Comparison of ENCODE assay signal across 15 cellular contexts in genomic region chr9:137278913-137279711, GRCh38. TPM values are rescaled to one million over a fixed set of nuclear protein-coding genes. Genes with fewer than 3 reads are reported as not detected.
DNase-seq lines count a peak whose midpoint lies in the region; ATAC-seq, FAIRE-seq and TF ChIP-seq lines count a peak whose summit lies in the region.
"Had no signal": no experiment of that assay in that cellular context is flagged by ENCODE, and none has a peak within 500 bp of the region (broad histone marks: within the 10 kb centered on the region; RNA-seq: fewer than 3 reads in every experiment).

No MANE protein-coding gene starts in this region.

- in situ Hi-C loops in HepG2 (cut with HindIII; ENCODE audit: extremely low pct_ligation_motif_present, low pct_unique_long_range_greater_than_20kb), result no loop called here

- H3K27ac ChIP-seq in SK-N-SH (ENCODE audit: low read depth in 2 of 2, low read length in 1 of 2) (no peak overlapping the region), HepG2 (ENCODE audit: extremely low read length, insufficient read depth, low read length) (no peak overlapping the region)
- H3K27ac ChIP-seq: 22Rv1, SJSA1 had no signal

- H3K9me2 ChIP-seq in SK-N-SH, result no peaks in the 10 kb centered on the region

- H3F3A ChIP-seq in SK-N-SH (replicated peaks; ENCODE audit: insufficient read depth), result peaks cover 11% of the 10 kb centered on the region

- no peak for ATAC-seq in SK-N-SH treated with all-trans-retinoic acid at 6 μM for 48 hours
- ATAC-seq in HepG2, result no peak
- no peak for ATAC-seq in naive thymus-derived CD8-positive, alpha-beta T cell

- H3K9me3 ChIP-seq in SK-N-SH, result no peaks in the 10 kb centered on the region
- no peaks in the 10 kb centered on the region for H3K9me3 ChIP-seq in HepG2 (ENCODE audit: low read length)
- H3K9me3 ChIP-seq: SJSA1 had no signal

- H3K36me3 ChIP-seq in SK-N-SH (replicated peaks in 1 of 2; ENCODE audit: control insufficient read depth in 1 of 2, insufficient read depth in 2 of 2, low read length in 1 of 2) (peaks cover 0 to 2% of the 10 kb centered on the region in 2 experiments), bronchial epithelial cell (ENCODE audit: control insufficient read depth, insufficient read depth, low read length) (peaks cover 20% of the 10 kb centered on the region), HepG2 (replicated peaks in 1 of 2; ENCODE audit: control insufficient read depth in 1 of 2, insufficient read depth in 2 of 2, low read length in 2 of 2) (peaks cover 0 to 7% of the 10 kb centered on the region in 2 experiments; a peak in 2 of 5 replicates)

- TF ChIP-seq CTCF in SK-N-SH (IDR thresholded peaks at IDR 0.05) (no peak), bronchial epithelial cell (IDR thresholded peaks at IDR 0.05; ENCODE audit: insufficient read depth, low read length, severe bottlenecking) (no peak), HepG2 (CRISPR knock-in tag; IDR thresholded peaks at IDR 0.05) (no peak), type B pancreatic cell (conservative IDR thresholded peaks at IDR 0.05) (no peak)

- no peaks in the 10 kb centered on the region for H3K9me3 Mint-ChIP-seq in type B pancreatic cell
- no peaks in the 10 kb centered on the region for H3K9me3 Mint-ChIP-seq in naive thymus-derived CD8-positive, alpha-beta T cell
- H3K9me3 Mint-ChIP-seq: natural killer cell treated with Interleukin-12 subunit alpha and Interleukin-12 subunit beta and Interleukin-15 and Interleukin-18, amount 100 ng/mL, for 72 hours had no signal

- H3K4me1 ChIP-seq in SK-N-SH (ENCODE audit: control insufficient read depth in 1 of 2, insufficient read depth in 2 of 2, low read depth in 1 of 2, low read length in 1 of 2), result peaks cover 0 to 8% of the 10 kb centered on the region in 2 experiments; a peak in 2 of 4 replicates
- H3K4me1 ChIP-seq in HepG2 (ENCODE audit: insufficient read depth, low read length), result peaks cover 21% of the 10 kb centered on the region

- no peak overlapping the region for H3K4me3 ChIP-seq in SK-N-SH (ENCODE audit: low read depth in 2 of 2, low read length in 1 of 2)
- H3K4me3 ChIP-seq in bronchial epithelial cell (ENCODE audit: low read depth, low read length), result peak overlapping the region; percentile 82
- peak overlapping the region in 2 of 3 experiments; percentile 87 to 90; a peak in 4 of 6 replicates for H3K4me3 ChIP-seq in HepG2 (replicated peaks in 1 of 3; ENCODE audit: insufficient read depth in 1 of 3, low read depth in 2 of 3, low read length in 3 of 3)

- H2AFZ ChIP-seq in SK-N-SH (ENCODE audit: low read depth) (no peak overlapping the region), HepG2 (ENCODE audit: low read length) (no peak overlapping the region)

- TF ChIP-seq RAD21 in SK-N-SH (IDR thresholded peaks at IDR 0.05; ENCODE audit: low read length) (no peak), HepG2 (CRISPR knock-in tag; IDR thresholded peaks at IDR 0.05) (no peak)

- intact Hi-C loops in HepG2 (cut with micrococcal nuclease; ENCODE audit: unreplicated experiment), result no loop called here

- WGBS in SK-N-SH (ENCODE audit: low lambda C conversion rate), result 98% methylated on average over 75 of the region's 109 CpGs
- 98% methylated on average over 95 of the region's 109 CpGs for WGBS in HepG2 (ENCODE audit: low lambda C conversion rate)

- no peaks in the 10 kb centered on the region for H3K27me3 ChIP-seq in SK-N-SH (ENCODE audit: insufficient read depth)
- no peaks in the 10 kb centered on the region for H3K27me3 ChIP-seq in bronchial epithelial cell (ENCODE audit: control insufficient read depth, insufficient read depth, low read length)
- H3K27me3 ChIP-seq in HepG2 (ENCODE audit: control insufficient read depth in 1 of 2, insufficient read depth in 2 of 2, low read length in 2 of 2), result no peaks in the 10 kb centered on the region; a peak in 1 of 5 replicates
- H3K27me3 ChIP-seq: SJSA1 had no signal

- peak; percentile 19 for DNase-seq in SK-N-SH
- DNase-seq in bronchial epithelial cell (ENCODE audit: low read depth), result no peak
- DNase-seq in HepG2 (ENCODE audit: low spot score), result no peak
- DNase-seq in type B pancreatic cell (ENCODE audit: extremely low spot score, unreplicated experiment), result peak; percentile 66
- no peak for DNase-seq in DMS114 treated with DMSO at 0.1 percent for 48 hours (lab: John Stamatoyannopoulos, UW; ENCODE audit: unreplicated experiment)
- DNase-seq in naive thymus-derived CD8-positive, alpha-beta T cell, result no peak
- no peak for DNase-seq in cerebellum (ENCODE audit: low spot score)
- DNase-seq: DMS153, NCI-H2029, NCI-H82 had no signal

- H3K4me1 Mint-ChIP-seq in type B pancreatic cell (ENCODE audit: unreplicated experiment), result peaks cover 17% of the 10 kb centered on the region
- peaks cover 14 to 32% (median 20%) of the 10 kb centered on the region in 4 donors for H3K4me1 Mint-ChIP-seq in naive thymus-derived CD8-positive, alpha-beta T cell

- POLR2A ChIA-PET in SK-N-SH (lab: Yijun Ruan, JAX) (no interaction called here), HepG2 (lab: Yijun Ruan, JAX) (interaction anchor here (0.6 kb wide), 1 partner anchor 129 kb away, joined by 3 read pairs; no protein-coding TSS in a partner anchor)
- POLR2A ChIA-PET in naive thymus-derived CD8-positive, alpha-beta T cell (lab: Charles Lee), result interaction anchor here (1.5 kb wide), 1 partner anchor 43 kb away, joined by 4 read pairs; no protein-coding TSS in a partner anchor

- H3K4me3 Mint-ChIP-seq in type B pancreatic cell, result no peak overlapping the region
- no peak overlapping the region for H3K4me3 Mint-ChIP-seq in naive thymus-derived CD8-positive, alpha-beta T cell

- H3K4me2 ChIP-seq in SK-N-SH (no peak overlapping the region), HepG2 (ENCODE audit: low read depth, low read length) (peak overlapping the region; percentile 88)

- no peak for TF ChIP-seq POLR2A in HepG2 (IDR thresholded peaks at IDR 0.05; ENCODE audit: insufficient read depth in 1 of 2, low read depth in 2 of 2, low read length in 2 of 2)

- H3K27me3 Mint-ChIP-seq in type B pancreatic cell, result peaks cover 19% of the 10 kb centered on the region
- peaks cover 1 to 46% (median 14%) of the 10 kb centered on the region in 5 donors for H3K27me3 Mint-ChIP-seq in naive thymus-derived CD8-positive, alpha-beta T cell
- H3K27me3 Mint-ChIP-seq: natural killer cell treated with Interleukin-12 subunit alpha and Interleukin-12 subunit beta and Interleukin-15 and Interleukin-18, amount 100 ng/mL, for 72 hours had no signal

- H3K79me2 ChIP-seq in SK-N-SH (ENCODE audit: insufficient read depth) (no peaks in the 10 kb centered on the region), HepG2 (ENCODE audit: insufficient read depth, low read length) (peaks cover 6% of the 10 kb centered on the region)

- CTCF ChIA-PET in SK-N-SH (lab: Yijun Ruan, JAX), result interaction anchor here (0.7 to 1.4 kb wide), 4 partner anchors 14 to 507 kb away, joined by 3 read pairs; partner anchors contain the start of genes EXD3 and NOXA1
- CTCF ChIA-PET in HepG2 (lab: Yijun Ruan, JAX; ENCODE audit: low intra/inter-chr PET ratio, low total read pairs), result no interaction called here

- no peak overlapping the region for H3K9ac ChIP-seq in SK-N-SH
- peak overlapping the region; percentile 82; the same call in 1 of the 2 replicates for H3K9ac ChIP-seq in HepG2 (ENCODE audit: insufficient read depth, low read depth, low read length)

- H4K20me1 ChIP-seq in SK-N-SH (ENCODE audit: insufficient read depth), result no peaks in the 10 kb centered on the region
- H4K20me1 ChIP-seq in HepG2 (ENCODE audit: insufficient read depth, low read length), result no peaks in the 10 kb centered on the region

- H3K36me3 Mint-ChIP-seq in type B pancreatic cell, result no peaks in the 10 kb centered on the region
- peaks cover 0 to 6% (median 0%) of the 10 kb centered on the region in 3 donors for H3K36me3 Mint-ChIP-seq in naive thymus-derived CD8-positive, alpha-beta T cell

- no TSS peak for BruUV-seq in HepG2 (replicated peaks; lab: Mats Ljungman, UMichigan)

- FAIRE-seq in bronchial epithelial cell (lab: Jason Lieb, UNC) (no peak), HepG2 (lab: Jason Lieb, UNC) (no peak)

- no peak overlapping the region for H3K27ac Mint-ChIP-seq in type B pancreatic cell
- no peak overlapping the region for H3K27ac Mint-ChIP-seq in naive thymus-derived CD8-positive, alpha-beta T cell
- H3K27ac Mint-ChIP-seq: natural killer cell treated with Interleukin-12 subunit alpha and Interleukin-12 subunit beta and Interleukin-15 and Interleukin-18, amount 100 ng/mL, for 72 hours had no signal

- no peak for TF ChIP-seq EP300 in SK-N-SH (IDR thresholded peaks at IDR 0.05; ENCODE audit: borderline replicate concordance in 1 of 2, low read depth in 1 of 2, low read length in 1 of 2)
- TF ChIP-seq EP300 in HepG2 (IDR thresholded peaks at IDR 0.05; ENCODE audit: low read depth in 2 of 2, low read length in 2 of 2), result no peak
- TF ChIP-seq EP300 in HepG2 (CRISPR knock-in tag; IDR thresholded peaks at IDR 0.05; ENCODE audit: borderline replicate concordance), result no peak

RNA-seq across cellular contexts. Expression of gene TOR4A, which starts 1.6 kb away (rescaled TPM):
- polyA plus RNA-seq in SK-N-SH (2012; rRNA removed) (0.81 and 0.99 TPM in 2 replicates), HepG2 (2011; rRNA removed) (11.1 and 16.4 TPM in 2 replicates)
- polyA plus RNA-seq in SK-N-SH (2012; cell fraction: cytosol; rRNA removed), result 0.36 and 0.62 TPM in 2 replicates
- polyA plus RNA-seq in SK-N-SH (2012; cell fraction: nucleus; rRNA removed), result 2.2 and 3.4 TPM in 2 replicates
- total RNA-seq in bronchial epithelial cell (18.7 and 25.0 TPM in 2 replicates), HepG2 (2016; rRNA removed; fragmentation: Illumina TruSeq; extraction: Trizol) (7.0 and 14.2 TPM in 2 replicates), type B pancreatic cell (ENCODE audit: low replicate concordance) (2.7 and 4.5 TPM in 2 replicates), cerebellum (0.91 TPM)
- total RNA-seq in HepG2 (2016; cell fraction: cytosol; rRNA removed; fragmentation: Illumina TruSeq; extraction: Trizol; ENCODE audit: low read depth), result 1.3 and 1.5 TPM in 2 replicates
- 6.7 and 14.2 TPM in 2 replicates for total RNA-seq in HepG2 (2016; cell fraction: insoluble cytoplasmic fraction; rRNA removed; fragmentation: Illumina TruSeq; extraction: Trizol)
- total RNA-seq in HepG2 (2016; cell fraction: membrane; rRNA removed; fragmentation: Illumina TruSeq; extraction: Trizol), result 5.1 and 6.1 TPM in 2 replicates
- total RNA-seq in HepG2 (2016; cell fraction: nucleus; rRNA removed; fragmentation: Illumina TruSeq; extraction: Trizol), result 10.4 and 11.5 TPM in 2 replicates
- 14.3 and 20.7 TPM in 2 replicates for polyA plus RNA-seq in HepG2 (2011; cell fraction: cytosol; rRNA removed)
- 17.2 and 18.2 TPM in 2 replicates for polyA plus RNA-seq in HepG2 (2011; cell fraction: nucleus; rRNA removed)
- 6.6 and 10.2 TPM in 2 replicates for polyA plus RNA-seq in HepG2 (2012)
- polyA plus RNA-seq in HepG2 (2016; cell fraction: cytosol; fragmentation: Illumina TruSeq; extraction: Trizol; ENCODE audit: low read depth), result 1.1 and 1.2 TPM in 2 replicates
- polyA plus RNA-seq in HepG2 (2016; cell fraction: insoluble cytoplasmic fraction; fragmentation: Illumina TruSeq; extraction: Trizol; ENCODE audit: low read depth), result 7.9 and 8.2 TPM in 2 replicates
- 3.0 and 3.1 TPM in 2 replicates for polyA plus RNA-seq in HepG2 (2016; cell fraction: membrane; fragmentation: Illumina TruSeq; extraction: Trizol; ENCODE audit: low read depth)
- 20.6 and 20.8 TPM in 2 replicates for polyA plus RNA-seq in HepG2 (2016; cell fraction: nucleus; fragmentation: Illumina TruSeq; extraction: Trizol; ENCODE audit: insufficient read depth, low read depth)
- polyA minus RNA-seq in HepG2 (2011; rRNA and poly(A)+ RNA removed; ENCODE audit: low replicate concordance), result 13.4 and 50.2 TPM in 2 replicates
- polyA minus RNA-seq in HepG2 (2011; cell fraction: cytosol; rRNA and poly(A)+ RNA removed), result 29.6 and 30.9 TPM in 2 replicates
- 6.3 and 7.8 TPM in 2 replicates for polyA minus RNA-seq in HepG2 (2011; cell fraction: nucleus; rRNA and poly(A)+ RNA removed)
- total RNA-seq in naive thymus-derived CD8-positive, alpha-beta T cell, result 1 to 10 TPM in 1 of 2 experiments, under 1 TPM in 1; 0.91 to 1.4 TPM
- under 1 TPM in 2 of 3 donors, not detected in 1; 0.12 to 0.15 TPM for polyA plus RNA-seq in naive thymus-derived CD8-positive, alpha-beta T cell

RNA-seq across cellular contexts. Expression of gene NRARP, which starts 23.0 kb away (rescaled TPM):
- polyA plus RNA-seq in SK-N-SH (2012; rRNA removed) (3.9 and 4.2 TPM in 2 replicates), HepG2 (2011; rRNA removed) (0.46 and 0.73 TPM in 2 replicates)
- polyA plus RNA-seq in SK-N-SH (2012; cell fraction: cytosol; rRNA removed), result 2.9 and 3.4 TPM in 2 replicates
- 5.1 and 6.5 TPM in 2 replicates for polyA plus RNA-seq in SK-N-SH (2012; cell fraction: nucleus; rRNA removed)
- total RNA-seq in bronchial epithelial cell (3.4 and 14.5 TPM in 2 replicates), HepG2 (2016; rRNA removed; fragmentation: Illumina TruSeq; extraction: Trizol) (0.14 and 0.22 TPM in 2 replicates), type B pancreatic cell (ENCODE audit: low replicate concordance) (17.9 and 21.7 TPM in 2 replicates), cerebellum (4.4 TPM)
- total RNA-seq in HepG2 (2016; cell fraction: cytosol; rRNA removed; fragmentation: Illumina TruSeq; extraction: Trizol; ENCODE audit: low read depth), result 0.26 and 0.30 TPM in 2 replicates
- total RNA-seq in HepG2 (2016; cell fraction: insoluble cytoplasmic fraction; rRNA removed; fragmentation: Illumina TruSeq; extraction: Trizol), result 0.19 and 0.35 TPM in 2 replicates
- 0.21 and 0.25 TPM in 2 replicates for total RNA-seq in HepG2 (2016; cell fraction: membrane; rRNA removed; fragmentation: Illumina TruSeq; extraction: Trizol)
- 0.19 and 0.22 TPM in 2 replicates for total RNA-seq in HepG2 (2016; cell fraction: nucleus; rRNA removed; fragmentation: Illumina TruSeq; extraction: Trizol)
- polyA plus RNA-seq in HepG2 (2011; cell fraction: cytosol; rRNA removed), result 0.74 and 1.0 TPM in 2 replicates
- 0.69 and 0.79 TPM in 2 replicates for polyA plus RNA-seq in HepG2 (2011; cell fraction: nucleus; rRNA removed)
- polyA plus RNA-seq in HepG2 (2012), result 0.51 and 0.78 TPM in 2 replicates
- 0.21 and 0.42 TPM in 2 replicates for polyA plus RNA-seq in HepG2 (2016; cell fraction: cytosol; fragmentation: Illumina TruSeq; extraction: Trizol; ENCODE audit: low read depth)
- polyA plus RNA-seq in HepG2 (2016; cell fraction: insoluble cytoplasmic fraction; fragmentation: Illumina TruSeq; extraction: Trizol; ENCODE audit: low read depth), result 0.17 and 0.46 TPM in 2 replicates
- 0.40 and 0.56 TPM in 2 replicates for polyA plus RNA-seq in HepG2 (2016; cell fraction: membrane; fragmentation: Illumina TruSeq; extraction: Trizol; ENCODE audit: low read depth)
- polyA plus RNA-seq in HepG2 (2016; cell fraction: nucleus; fragmentation: Illumina TruSeq; extraction: Trizol; ENCODE audit: insufficient read depth, low read depth), result 0.36 and 0.52 TPM in 2 replicates
- polyA minus RNA-seq in HepG2 (2011; rRNA and poly(A)+ RNA removed; ENCODE audit: low replicate concordance), result 1.0 and 2.0 TPM in 2 replicates
- polyA minus RNA-seq in HepG2 (2011; cell fraction: cytosol; rRNA and poly(A)+ RNA removed), result 0.59 and 0.88 TPM in 2 replicates
- 0.25 TPM in 1 of 2 replicates, not detected in the other for polyA minus RNA-seq in HepG2 (2011; cell fraction: nucleus; rRNA and poly(A)+ RNA removed)
- 1 to 10 TPM; 2.4 to 2.5 TPM for total RNA-seq in naive thymus-derived CD8-positive, alpha-beta T cell
- not detected for polyA plus RNA-seq in naive thymus-derived CD8-positive, alpha-beta T cell
- total RNA-seq: LHCN-M2 had no signal

RNA-seq across cellular contexts. Expression of gene NELFB, which starts 24.0 kb away (rescaled TPM):
- polyA plus RNA-seq in SK-N-SH (2012; rRNA removed) (52.6 and 62.7 TPM in 2 replicates), HepG2 (2011; rRNA removed) (26.5 and 38.0 TPM in 2 replicates)
- 25.6 and 50.6 TPM in 2 replicates for polyA plus RNA-seq in SK-N-SH (2012; cell fraction: cytosol; rRNA removed)
- polyA plus RNA-seq in SK-N-SH (2012; cell fraction: nucleus; rRNA removed), result 57.4 and 62.4 TPM in 2 replicates
- total RNA-seq in bronchial epithelial cell (59.8 and 67.9 TPM in 2 replicates), HepG2 (2016; rRNA removed; fragmentation: Illumina TruSeq; extraction: Trizol) (38.7 and 45.8 TPM in 2 replicates), type B pancreatic cell (ENCODE audit: low replicate concordance) (52.4 and 61.9 TPM in 2 replicates), cerebellum (27.1 TPM)
- 11.1 and 13.7 TPM in 2 replicates for total RNA-seq in HepG2 (2016; cell fraction: cytosol; rRNA removed; fragmentation: Illumina TruSeq; extraction: Trizol; ENCODE audit: low read depth)
- total RNA-seq in HepG2 (2016; cell fraction: insoluble cytoplasmic fraction; rRNA removed; fragmentation: Illumina TruSeq; extraction: Trizol), result 33.9 and 46.1 TPM in 2 replicates
- total RNA-seq in HepG2 (2016; cell fraction: membrane; rRNA removed; fragmentation: Illumina TruSeq; extraction: Trizol), result 31.9 and 34.1 TPM in 2 replicates
- total RNA-seq in HepG2 (2016; cell fraction: nucleus; rRNA removed; fragmentation: Illumina TruSeq; extraction: Trizol), result 19.5 and 22.8 TPM in 2 replicates
- 31.2 and 47.6 TPM in 2 replicates for polyA plus RNA-seq in HepG2 (2011; cell fraction: cytosol; rRNA removed)
- polyA plus RNA-seq in HepG2 (2011; cell fraction: nucleus; rRNA removed), result 58.0 and 66.2 TPM in 2 replicates
- 37.0 and 38.0 TPM in 2 replicates for polyA plus RNA-seq in HepG2 (2012)
- polyA plus RNA-seq in HepG2 (2016; cell fraction: cytosol; fragmentation: Illumina TruSeq; extraction: Trizol; ENCODE audit: low read depth), result 13.2 and 13.7 TPM in 2 replicates
- polyA plus RNA-seq in HepG2 (2016; cell fraction: insoluble cytoplasmic fraction; fragmentation: Illumina TruSeq; extraction: Trizol; ENCODE audit: low read depth), result 38.8 and 48.5 TPM in 2 replicates
- 24.3 and 28.9 TPM in 2 replicates for polyA plus RNA-seq in HepG2 (2016; cell fraction: membrane; fragmentation: Illumina TruSeq; extraction: Trizol; ENCODE audit: low read depth)
- polyA plus RNA-seq in HepG2 (2016; cell fraction: nucleus; fragmentation: Illumina TruSeq; extraction: Trizol; ENCODE audit: insufficient read depth, low read depth), result 40.4 and 45.0 TPM in 2 replicates
- polyA minus RNA-seq in HepG2 (2011; rRNA and poly(A)+ RNA removed; ENCODE audit: low replicate concordance), result 63.2 and 70.3 TPM in 2 replicates
- 28.7 and 31.0 TPM in 2 replicates for polyA minus RNA-seq in HepG2 (2011; cell fraction: cytosol; rRNA and poly(A)+ RNA removed)
- 10.3 and 11.6 TPM in 2 replicates for polyA minus RNA-seq in HepG2 (2011; cell fraction: nucleus; rRNA and poly(A)+ RNA removed)
- total RNA-seq in naive thymus-derived CD8-positive, alpha-beta T cell, result 10 to 100 TPM; 42.4 to 45.9 TPM
- 10 to 100 TPM; 20.4 to 29.7 (median 25.0) TPM for polyA plus RNA-seq in naive thymus-derived CD8-positive, alpha-beta T cell

RNA-seq across cellular contexts. Expression of gene STPG3, which starts 28.0 kb away (rescaled TPM):
- polyA plus RNA-seq in SK-N-SH (2012; rRNA removed) (not detected in 2 replicates), HepG2 (2011; rRNA removed) (not detected in 2 replicates)
- not detected in 2 replicates for polyA plus RNA-seq in SK-N-SH (2012; cell fraction: cytosol; rRNA removed)
- polyA plus RNA-seq in SK-N-SH (2012; cell fraction: nucleus; rRNA removed), result not detected in 2 replicates
- total RNA-seq in bronchial epithelial cell (not detected in 2 replicates), HepG2 (2016; rRNA removed; fragmentation: Illumina TruSeq; extraction: Trizol) (not detected in 2 replicates), type B pancreatic cell (ENCODE audit: low replicate concordance) (0.31 TPM in 1 of 2 replicates, not detected in the other), cerebellum (not detected)
- total RNA-seq in HepG2 (2016; cell fraction: cytosol; rRNA removed; fragmentation: Illumina TruSeq; extraction: Trizol; ENCODE audit: low read depth), result not detected in 2 replicates
- not detected in 2 replicates for total RNA-seq in HepG2 (2016; cell fraction: insoluble cytoplasmic fraction; rRNA removed; fragmentation: Illumina TruSeq; extraction: Trizol)
- not detected in 2 replicates for total RNA-seq in HepG2 (2016; cell fraction: membrane; rRNA removed; fragmentation: Illumina TruSeq; extraction: Trizol)
- not detected in 2 replicates for total RNA-seq in HepG2 (2016; cell fraction: nucleus; rRNA removed; fragmentation: Illumina TruSeq; extraction: Trizol)
- not detected in 2 replicates for polyA plus RNA-seq in HepG2 (2011; cell fraction: cytosol; rRNA removed)
- 0.45 and 0.50 TPM in 2 replicates for polyA plus RNA-seq in HepG2 (2011; cell fraction: nucleus; rRNA removed)
- 0.27 and 0.35 TPM in 2 replicates for polyA plus RNA-seq in HepG2 (2012)
- not detected in 2 replicates for polyA plus RNA-seq in HepG2 (2016; cell fraction: cytosol; fragmentation: Illumina TruSeq; extraction: Trizol; ENCODE audit: low read depth)
- not detected in 2 replicates for polyA plus RNA-seq in HepG2 (2016; cell fraction: insoluble cytoplasmic fraction; fragmentation: Illumina TruSeq; extraction: Trizol; ENCODE audit: low read depth)
- polyA plus RNA-seq in HepG2 (2016; cell fraction: membrane; fragmentation: Illumina TruSeq; extraction: Trizol; ENCODE audit: low read depth), result not detected in 2 replicates
- not detected in 2 replicates for polyA plus RNA-seq in HepG2 (2016; cell fraction: nucleus; fragmentation: Illumina TruSeq; extraction: Trizol; ENCODE audit: insufficient read depth, low read depth)
- polyA minus RNA-seq in HepG2 (2011; rRNA and poly(A)+ RNA removed; ENCODE audit: low replicate concordance), result 0.23 TPM in 1 of 2 replicates, not detected in the other
- not detected in 2 replicates for polyA minus RNA-seq in HepG2 (2011; cell fraction: cytosol; rRNA and poly(A)+ RNA removed)
- polyA minus RNA-seq in HepG2 (2011; cell fraction: nucleus; rRNA and poly(A)+ RNA removed), result not detected in 2 replicates
- not detected for total RNA-seq in naive thymus-derived CD8-positive, alpha-beta T cell
- not detected for polyA plus RNA-seq in naive thymus-derived CD8-positive, alpha-beta T cell
- total RNA-seq: LHCN-M2; natural killer cell treated with Interleukin-12 subunit alpha and Interleukin-12 subunit beta and Interleukin-15 and Interleukin-18, amount 100 ng/mL, for 72 hours; SJSA1 had no signal

RNA-seq across cellular contexts. Expression of gene TUBB4B, which starts 38.0 kb away (rescaled TPM):
- polyA plus RNA-seq in SK-N-SH (2012; rRNA removed) (415 and 508 TPM in 2 replicates), HepG2 (2011; rRNA removed) (182 and 243 TPM in 2 replicates)
- polyA plus RNA-seq in SK-N-SH (2012; cell fraction: cytosol; rRNA removed), result 249 and 391 TPM in 2 replicates
- polyA plus RNA-seq in SK-N-SH (2012; cell fraction: nucleus; rRNA removed), result 385 and 387 TPM in 2 replicates
- total RNA-seq in bronchial epithelial cell (82.7 and 193 TPM in 2 replicates), HepG2 (2016; rRNA removed; fragmentation: Illumina TruSeq; extraction: Trizol) (412 and 481 TPM in 2 replicates), type B pancreatic cell (ENCODE audit: low replicate concordance) (326 and 349 TPM in 2 replicates), cerebellum (62.8 TPM)
- 96.3 and 106 TPM in 2 replicates for total RNA-seq in HepG2 (2016; cell fraction: cytosol; rRNA removed; fragmentation: Illumina TruSeq; extraction: Trizol; ENCODE audit: low read depth)
- total RNA-seq in HepG2 (2016; cell fraction: insoluble cytoplasmic fraction; rRNA removed; fragmentation: Illumina TruSeq; extraction: Trizol), result 424 and 467 TPM in 2 replicates
- total RNA-seq in HepG2 (2016; cell fraction: membrane; rRNA removed; fragmentation: Illumina TruSeq; extraction: Trizol), result 128 TPM in 2 replicates
- total RNA-seq in HepG2 (2016; cell fraction: nucleus; rRNA removed; fragmentation: Illumina TruSeq; extraction: Trizol), result 195 and 203 TPM in 2 replicates
- 251 and 293 TPM in 2 replicates for polyA plus RNA-seq in HepG2 (2011; cell fraction: cytosol; rRNA removed)
- polyA plus RNA-seq in HepG2 (2011; cell fraction: nucleus; rRNA removed), result 210 and 235 TPM in 2 replicates
- 190 and 205 TPM in 2 replicates for polyA plus RNA-seq in HepG2 (2012)
- 115 and 121 TPM in 2 replicates for polyA plus RNA-seq in HepG2 (2016; cell fraction: cytosol; fragmentation: Illumina TruSeq; extraction: Trizol; ENCODE audit: low read depth)
- 587 and 625 TPM in 2 replicates for polyA plus RNA-seq in HepG2 (2016; cell fraction: insoluble cytoplasmic fraction; fragmentation: Illumina TruSeq; extraction: Trizol; ENCODE audit: low read depth)
- 115 and 122 TPM in 2 replicates for polyA plus RNA-seq in HepG2 (2016; cell fraction: membrane; fragmentation: Illumina TruSeq; extraction: Trizol; ENCODE audit: low read depth)
- 355 and 369 TPM in 2 replicates for polyA plus RNA-seq in HepG2 (2016; cell fraction: nucleus; fragmentation: Illumina TruSeq; extraction: Trizol; ENCODE audit: insufficient read depth, low read depth)
- 270 and 721 TPM in 2 replicates for polyA minus RNA-seq in HepG2 (2011; rRNA and poly(A)+ RNA removed; ENCODE audit: low replicate concordance)
- polyA minus RNA-seq in HepG2 (2011; cell fraction: cytosol; rRNA and poly(A)+ RNA removed), result 140 and 144 TPM in 2 replicates
- polyA minus RNA-seq in HepG2 (2011; cell fraction: nucleus; rRNA and poly(A)+ RNA removed), result 74.6 and 75.6 TPM in 2 replicates
- total RNA-seq in naive thymus-derived CD8-positive, alpha-beta T cell, result 10 to 100 TPM; 60.2 TPM
- 10 to 100 TPM; 10.8 to 23.4 (median 22.5) TPM for polyA plus RNA-seq in naive thymus-derived CD8-positive, alpha-beta T cell

Comparison
In these comparisons a context has a peak if more than half of its experiments do, and no peak if none do; other contexts are left out.
1. DNase-seq: peak in SK-N-SH (single experiment) and type B pancreatic cell (single experiment); none in bronchial epithelial cell (single experiment), HepG2 (single experiment), DMS114 treated with DMSO at 0.1 percent for 48 hours (single experiment), naive thymus-derived CD8-positive, alpha-beta T cell (0 of 10) and cerebellum (single experiment).
2. H3K4me3 ChIP-seq: peak in bronchial epithelial cell (single experiment) and HepG2 (2 of 3); none in SK-N-SH (0 of 2).
3. Of the 25 proteins assayed by ChIP-seq in both HepG2 and SK-N-SH: peak only in HepG2: ZBTB33; only in SK-N-SH: none; in both: none; in neither: 24.